ENCODE assay signal across 8 cellular contexts in the genomic region with DNA sequence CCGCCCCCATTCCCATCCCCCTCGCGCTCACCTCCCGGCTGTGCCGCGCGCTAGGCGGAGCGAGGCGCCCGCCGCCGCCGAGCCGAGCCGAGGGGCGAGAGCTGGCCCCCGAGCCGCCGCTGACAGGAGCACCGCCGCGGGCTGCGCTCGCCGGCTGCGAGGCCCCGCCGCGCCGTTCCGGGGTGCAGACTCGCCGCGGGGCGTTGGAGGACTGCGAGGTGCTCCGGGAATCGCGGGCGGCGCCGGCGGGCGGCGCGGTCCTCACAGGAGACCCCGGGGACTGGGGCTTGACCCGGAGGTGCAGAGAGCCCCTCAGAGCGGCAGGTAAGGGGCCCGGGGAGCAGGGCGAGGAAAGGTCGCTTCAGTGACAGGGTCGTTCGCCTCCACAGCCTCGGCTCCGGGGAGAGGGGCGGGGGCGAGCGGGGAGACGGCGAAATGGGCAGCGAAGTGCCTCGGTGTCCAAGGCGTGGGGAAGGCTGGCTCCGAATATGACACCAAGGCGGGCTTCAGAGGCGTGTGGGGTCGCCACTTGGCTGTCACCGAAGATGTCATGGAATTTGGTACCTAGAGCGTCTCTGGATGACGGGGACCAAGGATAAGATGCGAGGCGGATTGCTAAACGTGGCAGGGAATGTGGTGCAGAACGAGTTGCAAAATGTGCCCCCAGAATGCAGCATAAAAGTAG. TPM values are rescaled to one million over a fixed set of nuclear protein-coding genes. Genes with fewer than 3 reads are reported as not detected.
DNase-seq lines count a peak whose midpoint lies in the region; ATAC-seq and TF ChIP-seq lines count a peak whose summit lies in the region.

No MANE protein-coding gene starts in this region.

- no peaks in the 10 kb centered on the region for H3K27me3 ChIP-seq in kidney epithelial cell (ENCODE audit: control insufficient read depth, insufficient read depth, low read length)

- H3K4me1 Mint-ChIP-seq in T-cell, result peaks cover 31 to 33% (median 32%) of the 10 kb centered on the region in 3 donors

- peak; percentile 40 for ATAC-seq in HG03108 (IDR thresholded peaks at IDR 0.05; ENCODE audit: unreplicated experiment)
- ATAC-seq in T-cell (replicated peaks in 1 of 4), result peak; percentile 63 to 69 (median 66)

- DNase-seq in DMS79 treated with DMSO at 0.1 percent for 48 hours (lab: John Stamatoyannopoulos, UW) (peak; percentile 6), DMS79 (lab: John Stamatoyannopoulos, UW) (no peak), T-cell (peak in 22 of 34 experiments; percentile 4 to 71 (median 62)), T47D (ENCODE audit: low read depth in 1 of 2, low spot score in 1 of 2) (peak; percentile 24 to 55), kidney epithelial cell (ENCODE audit: low read depth) (no peak), NCI-H146 (lab: John Stamatoyannopoulos, UW) (no peak)
- DNase-seq in stimulated activated CD4-positive, alpha-beta T cell treated with anti-CD3 and anti-CD28 coated beads, Interleukin-1b, Interleukin-23, amount 100 ng/mL, for 48 hours, result peak; percentile 38

- in situ Hi-C loops in T47D (cut with HindIII; ENCODE audit: low pct_unique_long_range_greater_than_20kb, low sequenced_read_pairs), result no loop called here

- CTCF ChIA-PET in T-cell (lab: Charles Lee), result interaction anchor here in 1 of 2 donors (0.6 kb wide), 1 partner anchor 32 kb away, joined by 7 read pairs; no protein-coding TSS in a partner anchor

- H3K27ac Mint-ChIP-seq in T-cell, result peak overlapping the region; percentile 66 to 78

- POLR2A ChIA-PET in T-cell (lab: Charles Lee), result interaction anchor here in 1 of 2 donors (0.6 kb wide), 2 partner anchors 196 to 1093 kb away, joined by 3 read pairs; no protein-coding TSS in a partner anchor

- no peak for TF ChIP-seq CTCF in kidney epithelial cell (IDR thresholded peaks at IDR 0.05; ENCODE audit: insufficient read depth, low read length, poor library complexity, severe bottlenecking)

- H3K36me3 ChIP-seq in kidney epithelial cell (ENCODE audit: control insufficient read depth, insufficient read depth, low read length), result no peaks in the 10 kb centered on the region

- no peaks in the 10 kb centered on the region for H3K9me3 Mint-ChIP-seq in T-cell

- peaks cover 4% of the 10 kb centered on the region in 2 donors for H3K27me3 Mint-ChIP-seq in T-cell

- H3K4me3 ChIP-seq in kidney epithelial cell (ENCODE audit: low read depth, low read length), result peak overlapping the region; percentile 94

- no peaks in the 10 kb centered on the region for H3K36me3 Mint-ChIP-seq in T-cell

- H3K4me3 Mint-ChIP-seq in T-cell, result peak overlapping the region; percentile 82

RNA-seq across cellular contexts. Expression of a gene that starts 0.5 kb away (rescaled TPM):
- 10 to 100 TPM; 20.3 to 39.5 (median 25.5) TPM for total RNA-seq in T-cell
- 35.0 and 51.0 TPM in 2 replicates for total RNA-seq in kidney epithelial cell

Comparison
In these comparisons a context has a peak if more than half of its experiments do, and no peak if none do; other contexts are left out.
1. DNase-seq: peak in DMS79 treated with DMSO at 0.1 percent for 48 hours (single experiment), T-cell (22 of 34), T47D (2 of 2) and stimulated activated CD4-positive, alpha-beta T cell treated with anti-CD3 and anti-CD28 coated beads, Interleukin-1b, Interleukin-23, amount 100 ng/mL, for 48 hours (single experiment); none in DMS79 (single experiment), kidney epithelial cell (single experiment) and NCI-H146 (single experiment).